23 cellular contexts compared by ENCODE assay signal in genomic region chr5:130237721-130238120, GRCh38.
DNase-seq lines count a peak whose midpoint lies in the region; TF ChIP-seq lines count a peak whose summit lies in the region.
"Had no signal": no experiment of that assay in that cellular context is flagged by ENCODE, and none has a peak within 500 bp of the region (broad histone marks: within the 10 kb centered on the region; RNA-seq: fewer than 3 reads in every experiment).

No MANE protein-coding gene starts in this region.

- 74% methylated on average over 3 of the region's 3 CpGs for WGBS in smooth muscle cell (ENCODE audit: low lambda C conversion rate)

- CTCF ChIA-PET in GM10248 (lab: Yijun Ruan, JAX): interaction anchor here (1.2 to 2.2 kb wide), 2 partner anchors 13 to 15 kb away, joined by 3 to 5 read pairs; no protein-coding TSS in a partner anchor

- peak; percentile 12 to 47 for DNase-seq in NOMO-1 (lab: John Stamatoyannopoulos, UW; ENCODE audit: unreplicated experiment in 2 of 2)
- no peak for DNase-seq in NOMO-1 treated with dmso at 0.1 percent for 144 hours (lab: John Stamatoyannopoulos, UW; ENCODE audit: unreplicated experiment)
- peak; percentile 3 for DNase-seq in NAMALWA (ENCODE audit: low spot score)
- peak; percentile 45 for DNase-seq in dermis blood vessel endothelial cell
- no peak for DNase-seq in smooth muscle cell (lab: John Stamatoyannopoulos, UW; ENCODE audit: unreplicated experiment)
- no peak for DNase-seq in GM10248 (ENCODE audit: extremely low spot score)
- no peak for DNase-seq in stimulated activated CD4-positive, alpha-beta T cell treated with anti-CD3 and anti-CD28 coated beads, Interleukin-12 subunit alpha, Interleukin-12 subunit beta, amount 100 ng/mL, for 4 hours
- no peak for DNase-seq in NCI-H1417 treated with DMSO at 0.1 percent for 48 hours (lab: John Stamatoyannopoulos, UW)
- DNase-seq: AML-193, DMS53, EL, GF-D8, GM23248, H9, HFFc6, MM.1S, NCI-H1694 treated with DMSO at 0.1 percent for 48 hours, NCI-H2081 treated with DMSO at 0.1 percent for 48 hours, NCI-H446, NCI-H526, SIG-M5, SK-N-SH had no signal

- no peaks in the 10 kb centered on the region for H3K4me1 ChIP-seq in smooth muscle cell (ENCODE audit: low read depth)

- no peak overlapping the region for H3K9ac ChIP-seq in smooth muscle cell (ENCODE audit: low read depth)
- H3K9ac ChIP-seq: GM23248, SK-N-SH had no signal

- POLR2A ChIA-PET in GM10248 (lab: Yijun Ruan, JAX): no interaction called here

- H3K27me3 ChIP-seq in smooth muscle cell (ENCODE audit: low read depth): no peaks in the 10 kb centered on the region

- no peaks in the 10 kb centered on the region for H4K20me1 ChIP-seq in smooth muscle cell (ENCODE audit: low read depth)

- H3K9me3 ChIP-seq in smooth muscle cell (replicated peaks; ENCODE audit: low read depth): no peaks in the 10 kb centered on the region
- H3K9me3 ChIP-seq: SK-N-SH had no signal

- H3K27ac ChIP-seq in smooth muscle cell (ENCODE audit: low read depth): no peak overlapping the region
- H3K27ac ChIP-seq: C4-2B, GM23248 had no signal

- no peak overlapping the region for H3K4me3 ChIP-seq in smooth muscle cell
- H3K4me3 ChIP-seq: GM23248 had no signal

- no peak overlapping the region for H3K4me2 ChIP-seq in smooth muscle cell
- H3K4me2 ChIP-seq: SK-N-SH had no signal

- no peaks in the 10 kb centered on the region for H3K36me3 ChIP-seq in smooth muscle cell (ENCODE audit: low read depth)

- no peaks in the 10 kb centered on the region for H3F3A ChIP-seq in smooth muscle cell (ENCODE audit: low read depth)

- H2AFZ ChIP-seq in smooth muscle cell (ENCODE audit: low read depth): peak overlapping the region; percentile 26
- H2AFZ ChIP-seq: GM23248 had no signal

- TF ChIP-seq CTCF in smooth muscle cell (IDR thresholded peaks at IDR 0.05; ENCODE audit: borderline replicate concordance, insufficient read depth, poor library complexity, severe bottlenecking) (no peak), GM10248 (IDR thresholded peaks at IDR 0.05; ENCODE audit: control extremely low read depth, extremely low read depth, low read depth, missing control alignments) (no peak)

- H3K79me2 ChIP-seq in smooth muscle cell (ENCODE audit: low read depth): no peaks in the 10 kb centered on the region

Comparison
In these comparisons a context has a peak if more than half of its experiments do, and no peak if none do; other contexts are left out.
1. DNase-seq: peak in NOMO-1 (2 of 2), NAMALWA (single experiment) and dermis blood vessel endothelial cell (single experiment); none in NOMO-1 treated with dmso at 0.1 percent for 144 hours (single experiment), smooth muscle cell (single experiment), GM10248 (single experiment), stimulated activated CD4-positive, alpha-beta T cell treated with anti-CD3 and anti-CD28 coated beads, Interleukin-12 subunit alpha, Interleukin-12 subunit beta, amount 100 ng/mL, for 4 hours (single experiment) and NCI-H1417 treated with DMSO at 0.1 percent for 48 hours (single experiment).